In the genomic region with DNA sequence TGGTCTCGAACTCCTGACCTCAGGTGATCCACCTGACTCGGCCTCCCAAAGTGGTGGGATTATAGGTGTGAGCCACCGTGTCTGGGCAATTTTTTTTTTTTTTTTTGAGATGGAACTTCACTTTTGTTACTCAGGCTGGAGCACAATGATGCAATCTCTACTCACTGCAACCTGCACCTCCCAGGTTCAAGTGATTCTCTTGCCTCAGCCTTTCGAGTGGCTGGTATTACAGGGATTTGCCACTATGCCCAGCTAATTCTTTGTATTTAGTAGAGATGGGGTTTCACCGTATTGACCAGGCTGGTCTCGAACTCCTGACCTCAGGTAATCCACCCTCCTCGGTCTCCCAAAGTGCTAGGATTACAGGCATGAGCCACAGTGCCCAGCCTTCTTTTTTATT, we compare ENCODE assay signal across 6 cellular contexts. TPM values are rescaled to one million over a fixed set of nuclear protein-coding genes. Genes with fewer than 3 reads are reported as not detected.
"Had no signal": no experiment of that assay in that cellular context is flagged by ENCODE, and none has a peak within 500 bp of the region (broad histone marks: within the 10 kb centered on the region; RNA-seq: fewer than 3 reads in every experiment).

No MANE protein-coding gene starts in this region.

RNA-seq across cellular contexts. Expression of gene NANOG, which starts 8.1 kb away (rescaled TPM):
- total RNA-seq: HT1080, M059J, Right ventricle myocardium superior, SJSA1 had no signal
- polyA plus RNA-seq: IgD-negative memory B cell, K562 had no signal

RNA-seq across cellular contexts. Expression of gene NANOGNB, which starts 32.3 kb away (rescaled TPM):
- total RNA-seq: HT1080, K562, M059J, Right ventricle myocardium superior, SJSA1 had no signal
- polyA plus RNA-seq: IgD-negative memory B cell, K562 had no signal

RNA-seq across cellular contexts. Expression of gene CLEC4C, which starts 50.1 kb away (rescaled TPM):
- total RNA-seq: HT1080, K562, M059J, Right ventricle myocardium superior, SJSA1 had no signal
- polyA plus RNA-seq: K562 had no signal
